20 cellular contexts compared by ENCODE assay signal in the genomic region with DNA sequence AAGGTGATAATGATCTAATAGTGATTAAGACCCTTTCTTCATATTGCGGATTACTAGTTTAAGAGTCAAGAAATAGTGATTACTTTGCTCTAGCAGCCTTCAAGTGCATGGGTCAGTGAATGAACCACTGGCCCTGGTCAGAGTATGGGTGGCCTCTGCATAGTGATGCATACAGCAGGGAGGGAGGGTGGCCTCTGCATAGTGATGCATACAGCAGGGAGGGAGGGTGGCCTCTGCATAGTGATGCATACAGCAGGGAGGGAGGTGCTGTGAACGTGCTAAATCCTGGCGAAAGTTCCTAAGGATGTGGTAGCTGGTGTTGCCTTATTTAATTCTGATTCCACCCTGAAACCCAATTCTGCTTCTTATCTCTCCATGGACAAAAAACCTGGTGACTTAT.
"Had no signal": no experiment of that assay in that cellular context is flagged by ENCODE, and none has a peak within 500 bp of the region (broad histone marks: within the 10 kb centered on the region; RNA-seq: fewer than 3 reads in every experiment).

No MANE protein-coding gene starts in this region.

- H3K9me3 ChIP-seq: esophagus squamous epithelium, neutrophil, ovary, tibial nerve had no signal

- FAIRE-seq: colon had no signal

- H3K4me2 ChIP-seq: hepatocyte, smooth muscle cell had no signal

- H2AFZ ChIP-seq: hepatocyte had no signal

- ATAC-seq: effector memory CD8-positive, alpha-beta T cell; left colon; left ventricle myocardium superior; naive thymus-derived CD8-positive, alpha-beta T cell; right cardiac atrium; stimulated activated naive CD8-positive, alpha-beta T cell treated with anti-CD3 and anti-CD28 coated beads, Interleukin-15, Interleukin-2, amounts not matched to agents 100 U/mL and 50 U/mL, for 24 hours had no signal

- H3K79me2 ChIP-seq: hepatocyte had no signal

- H3K27ac Mint-ChIP-seq: dendritic cell treated with granulocyte-macrophage colony-stimulating factor and Interleukin-4, amounts not matched to agents 40 ng/mL and 50 ng/mL, for 4 days; effector memory CD8-positive, alpha-beta T cell; naive thymus-derived CD8-positive, alpha-beta T cell; progenitor cell of endocrine pancreas had no signal

- H3K27me3 ChIP-seq: esophagus squamous epithelium, hepatocyte, neutrophil, ovary, tibial nerve had no signal

- H3K4me3 ChIP-seq: esophagus squamous epithelium, hepatocyte, lung, ovary, smooth muscle cell, tibial nerve had no signal

- H3K36me3 ChIP-seq: esophagus squamous epithelium, neutrophil, ovary, tibial nerve had no signal

- H3K4me1 ChIP-seq: esophagus squamous epithelium, tibial nerve had no signal

- H3K9me3 Mint-ChIP-seq: dendritic cell treated with granulocyte-macrophage colony-stimulating factor and Interleukin-4, amounts not matched to agents 40 ng/mL and 50 ng/mL, for 4 days; naive thymus-derived CD8-positive, alpha-beta T cell had no signal

- H3K27ac ChIP-seq: esophagus squamous epithelium, hepatocyte, neutrophil, ovary, tibial nerve had no signal

- DNase-seq: cerebellar nuclear complex; effector memory CD8-positive, alpha-beta T cell; esophagus squamous epithelium; head of caudate nucleus; left colon; left ventricle myocardium superior; mesendoderm; naive thymus-derived CD8-positive, alpha-beta T cell; ovary; right cardiac atrium; stimulated activated CD4-positive, alpha-beta T cell treated with anti-CD3 and anti-CD28 coated beads, Interleukin-2, amount 100 ng/mL, for 48 hours; stimulated activated naive CD8-positive, alpha-beta T cell treated with anti-CD3 and anti-CD28 coated beads, Interleukin-15, Interleukin-2, amounts not matched to agents 100 U/mL and 50 U/mL, for 24 hours had no signal

- H3K4me1 Mint-ChIP-seq: naive thymus-derived CD8-positive, alpha-beta T cell had no signal

- H3K4me3 Mint-ChIP-seq: dendritic cell treated with granulocyte-macrophage colony-stimulating factor and Interleukin-4, amounts not matched to agents 40 ng/mL and 50 ng/mL, for 4 days; effector memory CD8-positive, alpha-beta T cell; naive thymus-derived CD8-positive, alpha-beta T cell had no signal

- H3K36me3 Mint-ChIP-seq: naive thymus-derived CD8-positive, alpha-beta T cell had no signal

- H3K27me3 Mint-ChIP-seq: dendritic cell treated with granulocyte-macrophage colony-stimulating factor and Interleukin-4, amounts not matched to agents 40 ng/mL and 50 ng/mL, for 4 days; progenitor cell of endocrine pancreas had no signal
